Comparison of ENCODE assay signal across 1 cellular context in genomic region chr17:18246109-18246725, GRCh38.
TF ChIP-seq lines count a peak whose summit lies in the region.

No MANE protein-coding gene starts in this region.

TF ChIP-seq in IMR-90, 13 proteins besides CTCF, POLR2A, EP300 and RAD21 (continued from another document):
- TF ChIP-seq USF2 (IDR thresholded peaks at IDR 0.05; ENCODE audit: low read depth, low read length) = no peak
- TF ChIP-seq NFE2L2 (IDR thresholded peaks at IDR 0.05; ENCODE audit: low read depth, low read length) = no peak
- TF ChIP-seq MXI1 (IDR thresholded peaks at IDR 0.05; ENCODE audit: borderline replicate concordance, low read depth, low read length) = no peak
- TF ChIP-seq SMC3 (IDR thresholded peaks at IDR 0.05; ENCODE audit: low read depth, low read length) = no peak
- no peak for TF ChIP-seq MAZ (IDR thresholded peaks at IDR 0.05; ENCODE audit: borderline replicate concordance, low read depth, low read length)
- no peak for TF ChIP-seq FOS (IDR thresholded peaks at IDR 0.05; ENCODE audit: low read depth, low read length)
- no peak for TF ChIP-seq RFX5 (IDR thresholded peaks at IDR 0.05; ENCODE audit: low read depth, low read length)
- TF ChIP-seq CHD1 (IDR thresholded peaks at IDR 0.05; ENCODE audit: low read depth, low read length) = no peak
- no peak for TF ChIP-seq BHLHE40 (IDR thresholded peaks at IDR 0.05; ENCODE audit: low read depth, low read length)
